ENCODE assay signal across 1 cellular context in the genomic region with DNA sequence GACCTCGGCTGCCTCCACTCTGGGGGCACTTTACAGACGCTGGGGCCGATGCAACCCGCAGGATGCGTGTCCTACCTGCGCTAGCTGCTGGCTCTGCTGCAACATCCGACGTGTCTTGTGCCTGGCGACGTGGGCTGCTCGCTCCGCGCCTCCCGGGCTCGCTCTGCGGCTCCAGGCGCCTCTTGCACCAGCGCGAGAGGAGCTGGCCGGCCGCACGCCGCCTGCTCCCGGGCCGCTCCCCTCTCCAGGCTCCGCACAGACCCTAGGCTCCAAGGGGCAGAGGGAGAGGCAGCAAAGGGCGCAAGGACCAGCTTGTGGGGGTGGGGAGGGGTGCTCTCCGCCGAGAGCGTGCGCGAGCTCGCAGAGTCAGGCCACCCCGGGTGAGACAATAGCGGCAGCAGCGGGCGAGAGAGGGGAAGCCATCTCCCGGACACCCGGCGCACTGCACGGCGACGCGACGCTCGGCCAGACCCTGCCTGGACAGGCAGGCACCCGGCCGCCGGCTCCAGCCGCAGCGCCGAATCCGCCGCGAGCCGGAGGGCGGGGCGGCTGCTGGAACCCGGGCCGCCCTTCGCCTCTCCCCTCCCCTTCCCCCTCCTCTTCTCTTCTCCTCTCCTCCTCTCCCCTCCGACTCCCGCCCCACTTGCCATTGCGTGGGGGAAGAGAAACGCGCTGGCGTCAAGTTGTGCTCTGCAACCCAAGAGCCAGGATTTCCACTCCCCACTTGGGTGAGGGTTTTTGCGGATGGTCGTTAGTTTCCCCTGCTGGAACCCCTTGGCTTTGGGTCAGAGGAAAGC.
TF ChIP-seq lines count a peak whose summit lies in the region.

A gene with protein sequence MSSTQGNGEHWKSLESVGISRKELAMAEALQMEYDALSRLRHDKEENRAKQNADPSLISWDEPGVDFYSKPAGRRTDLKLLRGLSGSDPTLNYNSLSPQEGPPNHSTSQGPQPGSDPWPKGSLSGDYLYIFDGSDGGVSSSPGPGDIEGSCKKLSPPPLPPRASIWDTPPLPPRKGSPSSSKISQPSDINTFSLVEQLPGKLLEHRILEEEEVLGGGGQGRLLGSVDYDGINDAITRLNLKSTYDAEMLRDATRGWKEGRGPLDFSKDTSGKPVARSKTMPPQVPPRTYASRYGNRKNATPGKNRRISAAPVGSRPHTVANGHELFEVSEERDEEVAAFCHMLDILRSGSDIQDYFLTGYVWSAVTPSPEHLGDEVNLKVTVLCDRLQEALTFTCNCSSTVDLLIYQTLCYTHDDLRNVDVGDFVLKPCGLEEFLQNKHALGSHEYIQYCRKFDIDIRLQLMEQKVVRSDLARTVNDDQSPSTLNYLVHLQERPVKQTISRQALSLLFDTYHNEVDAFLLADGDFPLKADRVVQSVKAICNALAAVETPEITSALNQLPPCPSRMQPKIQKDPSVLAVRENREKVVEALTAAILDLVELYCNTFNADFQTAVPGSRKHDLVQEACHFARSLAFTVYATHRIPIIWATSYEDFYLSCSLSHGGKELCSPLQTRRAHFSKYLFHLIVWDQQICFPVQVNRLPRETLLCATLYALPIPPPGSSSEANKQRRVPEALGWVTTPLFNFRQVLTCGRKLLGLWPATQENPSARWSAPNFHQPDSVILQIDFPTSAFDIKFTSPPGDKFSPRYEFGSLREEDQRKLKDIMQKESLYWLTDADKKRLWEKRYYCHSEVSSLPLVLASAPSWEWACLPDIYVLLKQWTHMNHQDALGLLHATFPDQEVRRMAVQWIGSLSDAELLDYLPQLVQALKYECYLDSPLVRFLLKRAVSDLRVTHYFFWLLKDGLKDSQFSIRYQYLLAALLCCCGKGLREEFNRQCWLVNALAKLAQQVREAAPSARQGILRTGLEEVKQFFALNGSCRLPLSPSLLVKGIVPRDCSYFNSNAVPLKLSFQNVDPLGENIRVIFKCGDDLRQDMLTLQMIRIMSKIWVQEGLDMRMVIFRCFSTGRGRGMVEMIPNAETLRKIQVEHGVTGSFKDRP (N-terminal part only) (minus strand): TSS at position 525 of the 797 bp plus-strand sequence. CDS start 25,003 bp downstream, outside the sequence.

TF ChIP-seq in SK-N-SH, 30 proteins besides CTCF, POLR2A, EP300 and RAD21 (continued from another document):
- TF ChIP-seq, protein P1, sequence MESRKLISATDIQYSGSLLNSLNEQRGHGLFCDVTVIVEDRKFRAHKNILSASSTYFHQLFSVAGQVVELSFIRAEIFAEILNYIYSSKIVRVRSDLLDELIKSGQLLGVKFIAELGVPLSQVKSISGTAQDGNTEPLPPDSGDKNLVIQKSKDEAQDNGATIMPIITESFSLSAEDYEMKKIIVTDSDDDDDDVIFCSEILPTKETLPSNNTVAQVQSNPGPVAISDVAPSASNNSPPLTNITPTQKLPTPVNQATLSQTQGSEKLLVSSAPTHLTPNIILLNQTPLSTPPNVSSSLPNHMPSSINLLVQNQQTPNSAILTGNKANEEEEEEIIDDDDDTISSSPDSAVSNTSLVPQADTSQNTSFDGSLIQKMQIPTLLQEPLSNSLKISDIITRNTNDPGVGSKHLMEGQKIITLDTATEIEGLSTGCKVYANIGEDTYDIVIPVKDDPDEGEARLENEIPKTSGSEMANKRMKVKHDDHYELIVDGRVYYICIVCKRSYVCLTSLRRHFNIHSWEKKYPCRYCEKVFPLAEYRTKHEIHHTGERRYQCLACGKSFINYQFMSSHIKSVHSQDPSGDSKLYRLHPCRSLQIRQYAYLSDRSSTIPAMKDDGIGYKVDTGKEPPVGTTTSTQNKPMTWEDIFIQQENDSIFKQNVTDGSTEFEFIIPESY (IDR thresholded peaks at IDR 0.05; ENCODE audit: borderline replicate concordance, low read depth), result no peak
- 0 out of 2 replicates have a peak, but pooled peaks have one; percentile 26 for TF ChIP-seq GATA2 (CRISPR knock-in tag; IDR thresholded peaks at IDR 0.05)
- TF ChIP-seq MEF2A (IDR thresholded peaks at IDR 0.05; ENCODE audit: borderline replicate concordance, low read depth), result no peak
- no peak for TF ChIP-seq YY1 (IDR thresholded peaks at IDR 0.05; ENCODE audit: low read depth)
- TF ChIP-seq TEAD4 (IDR thresholded peaks at IDR 0.05; ENCODE audit: borderline replicate concordance, insufficient read depth), result no peak
- TF ChIP-seq, protein P2, sequence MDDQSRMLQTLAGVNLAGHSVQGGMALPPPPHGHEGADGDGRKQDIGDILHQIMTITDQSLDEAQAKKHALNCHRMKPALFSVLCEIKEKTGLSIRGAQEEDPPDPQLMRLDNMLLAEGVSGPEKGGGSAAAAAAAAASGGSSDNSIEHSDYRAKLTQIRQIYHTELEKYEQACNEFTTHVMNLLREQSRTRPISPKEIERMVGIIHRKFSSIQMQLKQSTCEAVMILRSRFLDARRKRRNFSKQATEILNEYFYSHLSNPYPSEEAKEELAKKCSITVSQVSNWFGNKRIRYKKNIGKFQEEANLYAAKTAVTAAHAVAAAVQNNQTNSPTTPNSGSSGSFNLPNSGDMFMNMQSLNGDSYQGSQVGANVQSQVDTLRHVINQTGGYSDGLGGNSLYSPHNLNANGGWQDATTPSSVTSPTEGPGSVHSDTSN (IDR thresholded peaks at IDR 0.05), result no peak
- TF ChIP-seq GABPA (IDR thresholded peaks at IDR 0.05; ENCODE audit: low read depth), result no peak
- TF ChIP-seq, protein P3, sequence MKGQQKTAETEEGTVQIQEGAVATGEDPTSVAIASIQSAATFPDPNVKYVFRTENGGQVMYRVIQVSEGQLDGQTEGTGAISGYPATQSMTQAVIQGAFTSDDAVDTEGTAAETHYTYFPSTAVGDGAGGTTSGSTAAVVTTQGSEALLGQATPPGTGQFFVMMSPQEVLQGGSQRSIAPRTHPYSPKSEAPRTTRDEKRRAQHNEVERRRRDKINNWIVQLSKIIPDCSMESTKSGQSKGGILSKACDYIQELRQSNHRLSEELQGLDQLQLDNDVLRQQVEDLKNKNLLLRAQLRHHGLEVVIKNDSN (IDR thresholded peaks at IDR 0.05; ENCODE audit: borderline replicate concordance, low read depth), result no peak
- TF ChIP-seq, protein P4, sequence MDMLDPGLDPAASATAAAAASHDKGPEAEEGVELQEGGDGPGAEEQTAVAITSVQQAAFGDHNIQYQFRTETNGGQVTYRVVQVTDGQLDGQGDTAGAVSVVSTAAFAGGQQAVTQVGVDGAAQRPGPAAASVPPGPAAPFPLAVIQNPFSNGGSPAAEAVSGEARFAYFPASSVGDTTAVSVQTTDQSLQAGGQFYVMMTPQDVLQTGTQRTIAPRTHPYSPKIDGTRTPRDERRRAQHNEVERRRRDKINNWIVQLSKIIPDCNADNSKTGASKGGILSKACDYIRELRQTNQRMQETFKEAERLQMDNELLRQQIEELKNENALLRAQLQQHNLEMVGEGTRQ (IDR thresholded peaks at IDR 0.05; ENCODE audit: borderline replicate concordance, low read depth, low read length), result no peak
- no peak for TF ChIP-seq TCF12 (IDR thresholded peaks at IDR 0.05)
- TF ChIP-seq RCOR1 (IDR thresholded peaks at IDR 0.05; ENCODE audit: low read length), result 0 out of 2 replicates have a peak, but pooled peaks have one; percentile 27
- TF ChIP-seq POLR2AphosphoS5 (IDR thresholded peaks at IDR 0.05; ENCODE audit: low read depth, low read length), result peak; percentile 40
- TF ChIP-seq RXRA (IDR thresholded peaks at IDR 0.05; ENCODE audit: borderline replicate concordance, low read depth), result no peak
- TF ChIP-seq SMC3 (IDR thresholded peaks at IDR 0.05; ENCODE audit: low read depth, low read length), result peak; percentile 52
- no peak for TF ChIP-seq EZH2phosphoT487 (IDR thresholded peaks at IDR 0.05; ENCODE audit: borderline replicate concordance, low read depth)
- TF ChIP-seq RFX5 (IDR thresholded peaks at IDR 0.05; ENCODE audit: low read length), result no peak
- TF ChIP-seq NRF1 (IDR thresholded peaks at IDR 0.05; ENCODE audit: low read depth, low read length), result peak; percentile 32
- TF ChIP-seq, protein P5, sequence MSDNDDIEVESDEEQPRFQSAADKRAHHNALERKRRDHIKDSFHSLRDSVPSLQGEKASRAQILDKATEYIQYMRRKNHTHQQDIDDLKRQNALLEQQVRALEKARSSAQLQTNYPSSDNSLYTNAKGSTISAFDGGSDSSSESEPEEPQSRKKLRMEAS (IDR thresholded peaks at IDR 0.05; ENCODE audit: low read depth), result peak; percentile 15; the same call in 1 of the 2 replicates
- peak; percentile 56; the same call in 1 of the 2 replicates for TF ChIP-seq FOXJ3 (CRISPR knock-in tag; IDR thresholded peaks at IDR 0.05)
- peak; percentile 33; the same call in 1 of the 2 replicates for TF ChIP-seq SIN3A (IDR thresholded peaks at IDR 0.05; ENCODE audit: borderline replicate concordance, low read depth, low read length)
- TF ChIP-seq ELF1 (IDR thresholded peaks at IDR 0.05), result no peak
- TF ChIP-seq, protein P6, sequence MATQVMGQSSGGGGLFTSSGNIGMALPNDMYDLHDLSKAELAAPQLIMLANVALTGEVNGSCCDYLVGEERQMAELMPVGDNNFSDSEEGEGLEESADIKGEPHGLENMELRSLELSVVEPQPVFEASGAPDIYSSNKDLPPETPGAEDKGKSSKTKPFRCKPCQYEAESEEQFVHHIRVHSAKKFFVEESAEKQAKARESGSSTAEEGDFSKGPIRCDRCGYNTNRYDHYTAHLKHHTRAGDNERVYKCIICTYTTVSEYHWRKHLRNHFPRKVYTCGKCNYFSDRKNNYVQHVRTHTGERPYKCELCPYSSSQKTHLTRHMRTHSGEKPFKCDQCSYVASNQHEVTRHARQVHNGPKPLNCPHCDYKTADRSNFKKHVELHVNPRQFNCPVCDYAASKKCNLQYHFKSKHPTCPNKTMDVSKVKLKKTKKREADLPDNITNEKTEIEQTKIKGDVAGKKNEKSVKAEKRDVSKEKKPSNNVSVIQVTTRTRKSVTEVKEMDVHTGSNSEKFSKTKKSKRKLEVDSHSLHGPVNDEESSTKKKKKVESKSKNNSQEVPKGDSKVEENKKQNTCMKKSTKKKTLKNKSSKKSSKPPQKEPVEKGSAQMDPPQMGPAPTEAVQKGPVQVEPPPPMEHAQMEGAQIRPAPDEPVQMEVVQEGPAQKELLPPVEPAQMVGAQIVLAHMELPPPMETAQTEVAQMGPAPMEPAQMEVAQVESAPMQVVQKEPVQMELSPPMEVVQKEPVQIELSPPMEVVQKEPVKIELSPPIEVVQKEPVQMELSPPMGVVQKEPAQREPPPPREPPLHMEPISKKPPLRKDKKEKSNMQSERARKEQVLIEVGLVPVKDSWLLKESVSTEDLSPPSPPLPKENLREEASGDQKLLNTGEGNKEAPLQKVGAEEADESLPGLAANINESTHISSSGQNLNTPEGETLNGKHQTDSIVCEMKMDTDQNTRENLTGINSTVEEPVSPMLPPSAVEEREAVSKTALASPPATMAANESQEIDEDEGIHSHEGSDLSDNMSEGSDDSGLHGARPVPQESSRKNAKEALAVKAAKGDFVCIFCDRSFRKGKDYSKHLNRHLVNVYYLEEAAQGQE (IDR thresholded peaks at IDR 0.05; ENCODE audit: low read depth, low read length), result no peak
- no peak; the same call in 1 of the 2 replicates for TF ChIP-seq NFIC (IDR thresholded peaks at IDR 0.05; ENCODE audit: borderline replicate concordance)
- TF ChIP-seq FOXM1 (IDR thresholded peaks at IDR 0.05; ENCODE audit: low read depth), result 0 out of 2 replicates have a peak, but pooled peaks have one; percentile 2
- TF ChIP-seq, protein P7, sequence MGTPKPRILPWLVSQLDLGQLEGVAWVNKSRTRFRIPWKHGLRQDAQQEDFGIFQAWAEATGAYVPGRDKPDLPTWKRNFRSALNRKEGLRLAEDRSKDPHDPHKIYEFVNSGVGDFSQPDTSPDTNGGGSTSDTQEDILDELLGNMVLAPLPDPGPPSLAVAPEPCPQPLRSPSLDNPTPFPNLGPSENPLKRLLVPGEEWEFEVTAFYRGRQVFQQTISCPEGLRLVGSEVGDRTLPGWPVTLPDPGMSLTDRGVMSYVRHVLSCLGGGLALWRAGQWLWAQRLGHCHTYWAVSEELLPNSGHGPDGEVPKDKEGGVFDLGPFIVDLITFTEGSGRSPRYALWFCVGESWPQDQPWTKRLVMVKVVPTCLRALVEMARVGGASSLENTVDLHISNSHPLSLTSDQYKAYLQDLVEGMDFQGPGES (IDR thresholded peaks at IDR 0.05; ENCODE audit: low read depth, low read length), result no peak
- peak; percentile 68 for TF ChIP-seq MXI1 (IDR thresholded peaks at IDR 0.05; ENCODE audit: low read depth, low read length)
